8 cellular contexts compared by ENCODE assay signal in the genomic region with DNA sequence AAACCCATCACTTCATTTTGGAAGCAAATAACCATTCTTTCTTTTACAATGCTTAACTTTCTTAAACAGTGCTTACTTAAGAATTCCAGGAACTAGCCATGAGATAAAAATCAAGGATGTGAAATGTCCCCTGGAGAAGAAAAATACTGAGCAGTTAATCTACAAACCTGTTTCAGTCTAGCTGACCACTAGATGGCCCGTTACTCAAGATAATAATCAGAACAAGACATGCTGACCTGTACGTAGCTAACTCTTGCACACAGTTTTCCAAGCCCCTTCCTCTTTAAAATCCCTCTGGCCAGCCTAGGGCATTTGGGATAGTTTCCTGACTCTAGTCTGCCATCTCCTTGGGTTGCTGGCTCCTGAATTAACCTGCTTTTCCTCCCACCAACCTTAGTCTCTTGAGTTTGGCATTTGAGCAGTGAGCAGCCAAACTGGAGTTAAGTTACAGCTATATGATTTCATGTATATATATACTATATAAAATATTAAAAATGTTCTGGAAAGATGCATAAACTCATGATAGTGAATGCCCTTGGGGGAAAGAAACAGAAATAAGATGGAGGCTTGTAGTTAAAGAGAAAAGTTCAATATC. TPM values are rescaled to one million over a fixed set of nuclear protein-coding genes. Genes with fewer than 3 reads are reported as not detected.
DNase-seq lines count a peak whose midpoint lies in the region; FAIRE-seq and TF ChIP-seq lines count a peak whose summit lies in the region.

No MANE protein-coding gene starts in this region.

- H3K27me3 ChIP-seq in mammary epithelial cell (ENCODE audit: insufficient read depth, low read length) (no peaks in the 10 kb centered on the region), mesenchymal stem cell (ENCODE audit: control insufficient read depth in 1 of 2, insufficient read depth in 1 of 2, low read length in 2 of 2) (no peaks in the 10 kb centered on the region)

- H3K9me3 ChIP-seq in mammary epithelial cell (replicated peaks; ENCODE audit: insufficient read depth, low read length) (no peaks in the 10 kb centered on the region), mesenchymal stem cell (ENCODE audit: control insufficient read depth, low read length) (no peaks in the 10 kb centered on the region)

- H3K79me1 ChIP-seq in mesenchymal stem cell (replicated peaks; ENCODE audit: low read length, poor library complexity, severe bottlenecking): no peaks in the 10 kb centered on the region

- no peak overlapping the region for H3K4ac ChIP-seq in mesenchymal stem cell (ENCODE audit: low read depth in 1 of 2, low read length in 2 of 2)

- H3K4me3 Mint-ChIP-seq in activated CD4-positive, alpha-beta T cell treated with anti-CD3 and anti-CD28 coated beads, Interleukin-2, amount 10 ng/mL, durations not matched to agents 7 days and 5 days: no peak overlapping the region

- H3K9ac ChIP-seq in mammary epithelial cell (ENCODE audit: insufficient read depth, low read length): no peak overlapping the region
- no peak overlapping the region for H3K9ac ChIP-seq in mesenchymal stem cell (ENCODE audit: low read length)

- H3K4me1 ChIP-seq in mammary epithelial cell (ENCODE audit: insufficient read depth, low read length): no peaks in the 10 kb centered on the region
- no peaks in the 10 kb centered on the region for H3K4me1 ChIP-seq in mesenchymal stem cell (ENCODE audit: control insufficient read depth, insufficient read depth, low read depth, low read length)

- no peak overlapping the region for H3K23ac ChIP-seq in mesenchymal stem cell (ENCODE audit: low read length in 2 of 2)

- no peak overlapping the region for H3K27ac ChIP-seq in mammary epithelial cell (ENCODE audit: insufficient read depth, low read depth, low read length)
- no peak overlapping the region for H3K27ac ChIP-seq in mesenchymal stem cell (ENCODE audit: low read length, poor library complexity, severe bottlenecking)

- POLR2A ChIA-PET in activated CD4-positive, alpha-beta T cell treated with anti-CD3 and anti-CD28 coated beads, Interleukin-2, amount 10 ng/mL, durations not matched to agents 7 days and 5 days (lab: Charles Lee): no interaction called here

- peaks cover 15% of the 10 kb centered on the region for H3K27me3 Mint-ChIP-seq in activated CD4-positive, alpha-beta T cell treated with anti-CD3 and anti-CD28 coated beads, Interleukin-2, amount 10 ng/mL, durations not matched to agents 7 days and 5 days

- no peak overlapping the region for H2BK12ac ChIP-seq in mesenchymal stem cell (ENCODE audit: low read length in 2 of 2)

- H3K18ac ChIP-seq in mesenchymal stem cell (ENCODE audit: low read depth in 1 of 2, low read length in 2 of 2): no peak overlapping the region

- H2BK15ac ChIP-seq in mesenchymal stem cell (ENCODE audit: low read depth, poor library complexity, severe bottlenecking): no peak overlapping the region

- no peaks in the 10 kb centered on the region for H4K20me1 ChIP-seq in mammary epithelial cell (ENCODE audit: insufficient read depth, low read length)

- no peaks in the 10 kb centered on the region for H3K36me3 Mint-ChIP-seq in activated CD4-positive, alpha-beta T cell treated with anti-CD3 and anti-CD28 coated beads, Interleukin-2, amount 10 ng/mL, durations not matched to agents 7 days and 5 days (ENCODE audit: low read depth)

- H4K91ac ChIP-seq in mesenchymal stem cell (ENCODE audit: low read length): no peak overlapping the region

- intact Hi-C loops in mammary epithelial cell (cut with micrococcal nuclease): loop anchor here (1.0 to 10.0 kb wide), 3 partner anchors 74 to 209 kb away; no protein-coding TSS in a partner anchor

- no peak overlapping the region for H2AK5ac ChIP-seq in mesenchymal stem cell (ENCODE audit: low read length, severe bottlenecking)

- H2AFZ ChIP-seq in mammary epithelial cell (ENCODE audit: low read depth, low read length) (peak overlapping the region; percentile 62), mesenchymal stem cell (ENCODE audit: low read depth, low read length) (no peak overlapping the region)

- H3K4me2 ChIP-seq in mammary epithelial cell (ENCODE audit: insufficient read depth, low read depth, low read length) (no peak overlapping the region), mesenchymal stem cell (ENCODE audit: low read length, poor library complexity, severe bottlenecking) (no peak overlapping the region)

- no peak overlapping the region for H3K27ac Mint-ChIP-seq in activated CD4-positive, alpha-beta T cell treated with anti-CD3 and anti-CD28 coated beads, Interleukin-2, amount 10 ng/mL, durations not matched to agents 7 days and 5 days

- peak; percentile 57 for FAIRE-seq in GM19239 (lab: Jason Lieb, UNC)

- H3K36me3 ChIP-seq in mammary epithelial cell (ENCODE audit: insufficient read depth, low read length): no peaks in the 10 kb centered on the region
- H3K36me3 ChIP-seq in mesenchymal stem cell (ENCODE audit: control insufficient read depth in 1 of 2, insufficient read depth in 2 of 2, low read depth in 1 of 2, low read length in 2 of 2): no peaks in the 10 kb centered on the region

- no TSS peak for BruUV-seq in mammary epithelial cell (replicated peaks; lab: Mats Ljungman, UMichigan)

- DNase-seq in AG08396 (ENCODE audit: low spot score): peak; percentile 30
- no peak for DNase-seq in GM19239 (ENCODE audit: insufficient read length, low spot score)
- peak; percentile 20 for DNase-seq in NCI-H510A treated with DMSO at 0.1 percent for 48 hours (lab: John Stamatoyannopoulos, UW)
- DNase-seq in mammary epithelial cell: peak; percentile 34
- peak; percentile 74 for DNase-seq in mesenchymal stem cell
- DNase-seq in NCI-H1436 (lab: John Stamatoyannopoulos, UW): no peak
- no peak for DNase-seq in germinal center (ENCODE audit: low spot score)
- no peak for DNase-seq in activated CD4-positive, alpha-beta T cell treated with anti-CD3 and anti-CD28 coated beads, Interleukin-2, amount 10 ng/mL, durations not matched to agents 7 days and 5 days

- H4K8ac ChIP-seq in mesenchymal stem cell (ENCODE audit: low read length): no peak overlapping the region

- TF ChIP-seq CTCF in mammary epithelial cell (conservative IDR thresholded peaks at IDR 0.05 in 1 of 2, IDR thresholded peaks at IDR 0.05 in 1 of 2; ENCODE audit: extremely low read depth in 1 of 2, insufficient read depth in 1 of 2, low read depth in 1 of 2, low read length in 2 of 2): peak; percentile 56 to 67

- in situ Hi-C loops in mammary epithelial cell (cut with MboI; ENCODE audit: low sequenced_read_pairs in 2 of 2): loop anchor here (5.0 to 25.0 kb wide), 2 partner anchors 76 to 426 kb away; no protein-coding TSS in a partner anchor

- CTCF ChIA-PET in mammary epithelial cell (lab: Charles Lee; ENCODE audit: low non-redundant PET): interaction anchor here (0.7 to 1.0 kb wide), 4 partner anchors 72 to 666 kb away, joined by 3 to 9 read pairs (median 4); no protein-coding TSS in a partner anchor
- CTCF ChIA-PET in activated CD4-positive, alpha-beta T cell treated with anti-CD3 and anti-CD28 coated beads, Interleukin-2, amount 10 ng/mL, durations not matched to agents 7 days and 5 days (lab: Charles Lee): interaction anchor here (0.8 kb wide), 1 partner anchor 21 kb away, joined by 3 read pairs; no protein-coding TSS in a partner anchor

- no peak overlapping the region for H3K14ac ChIP-seq in mesenchymal stem cell (ENCODE audit: low read length in 2 of 2)

- WGBS in mammary epithelial cell (ENCODE audit: low coverage, missing lambda C conversion rate): 29% methylated on average over 2 of the region's 2 CpGs
- 5% methylated on average over 2 of the region's 2 CpGs for WGBS in mesenchymal stem cell

- H2BK5ac ChIP-seq in mesenchymal stem cell (ENCODE audit: low read depth, low read length, poor library complexity, severe bottlenecking): no peak overlapping the region

- no peak overlapping the region for H2BK120ac ChIP-seq in mesenchymal stem cell (ENCODE audit: low read depth, low read length)

- H3K9me3 Mint-ChIP-seq in activated CD4-positive, alpha-beta T cell treated with anti-CD3 and anti-CD28 coated beads, Interleukin-2, amount 10 ng/mL, durations not matched to agents 7 days and 5 days: no peaks in the 10 kb centered on the region

- no peaks in the 10 kb centered on the region for H3K79me2 ChIP-seq in mammary epithelial cell (ENCODE audit: insufficient read depth, low read length)

- H3K4me1 Mint-ChIP-seq in activated CD4-positive, alpha-beta T cell treated with anti-CD3 and anti-CD28 coated beads, Interleukin-2, amount 10 ng/mL, durations not matched to agents 7 days and 5 days: peaks cover 5% of the 10 kb centered on the region

- dilution Hi-C loops in mammary epithelial cell (cut with HindIII; ENCODE audit: low sequenced_read_pairs): no loop called here

- H3K4me3 ChIP-seq in mammary epithelial cell (replicated peaks in 1 of 3; ENCODE audit: insufficient read depth in 1 of 3, low read depth in 2 of 3, low read length in 3 of 3) (no peak overlapping the region), mesenchymal stem cell (ENCODE audit: insufficient read depth in 1 of 2, low read depth in 1 of 2, low read length in 2 of 2) (no peak overlapping the region)

RNA-seq across cellular contexts. Expression of gene TRAF1, which starts 59.3 kb away (rescaled TPM):
- 1 to 10 TPM in 1 of 2 donors, under 1 TPM in 1; 0.89 to 1.0 TPM for total RNA-seq in mammary epithelial cell
- 0.28 TPM for polyA plus RNA-seq in mammary epithelial cell
- polyA minus RNA-seq in mammary epithelial cell: not detected
- polyA plus RNA-seq in mesenchymal stem cell (2013, experiment 1 of 2): 0.65 TPM
- polyA plus RNA-seq in mesenchymal stem cell (2013, experiment 2 of 2): 0.68 TPM
- 10 to 100 TPM; 61.9 to 64.3 TPM for total RNA-seq in activated CD4-positive, alpha-beta T cell treated with anti-CD3 and anti-CD28 coated beads, Interleukin-2, amount 10 ng/mL, durations not matched to agents 7 days and 5 days

Comparison
In these comparisons a context has a peak if more than half of its experiments do, and no peak if none do; other contexts are left out.
1. DNase-seq: peak in AG08396 (single experiment), NCI-H510A treated with DMSO at 0.1 percent for 48 hours (single experiment), mammary epithelial cell (single experiment) and mesenchymal stem cell (single experiment); none in GM19239 (single experiment), NCI-H1436 (single experiment), germinal center (single experiment) and activated CD4-positive, alpha-beta T cell treated with anti-CD3 and anti-CD28 coated beads, Interleukin-2, amount 10 ng/mL, durations not matched to agents 7 days and 5 days (single experiment).
2. RNA of gene TRAF1, which starts 59.3 kb away (total RNA-seq): 61.9 to 64.3 TPM in activated CD4-positive, alpha-beta T cell treated with anti-CD3 and anti-CD28 coated beads, Interleukin-2, amount 10 ng/mL, durations not matched to agents 7 days and 5 days; 0.89 to 1.0 TPM in mammary epithelial cell; every median in the first group is over 10 times any median in the second.